ENCODE assay signal across 16 cellular contexts in the genomic region with DNA sequence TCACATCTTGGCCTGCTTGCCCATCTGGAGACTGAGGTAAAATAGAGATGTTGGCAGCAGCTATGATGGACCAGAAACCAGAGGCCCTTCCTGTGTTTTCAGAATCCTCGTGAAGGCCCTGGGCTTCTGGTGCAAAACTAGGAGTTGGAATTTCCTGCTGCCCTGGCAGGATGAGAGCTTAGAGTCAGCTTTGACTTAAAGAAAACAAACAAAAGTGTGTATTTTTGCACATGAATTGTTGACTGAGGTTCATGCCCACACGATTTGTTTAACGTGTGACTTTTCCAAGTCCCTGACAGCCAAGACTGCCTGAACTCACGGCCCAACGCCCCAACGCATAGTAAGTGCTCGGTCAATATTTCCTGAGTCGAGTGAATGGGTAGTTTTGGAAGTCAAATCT.
A peak's percentile ranks its signal among the peaks of the same experiment; 100 is the strongest.
DNase-seq lines count a peak whose midpoint lies in the region; ATAC-seq, FAIRE-seq and TF ChIP-seq lines count a peak whose summit lies in the region.
"Had no signal": no experiment of that assay in that cellular context is flagged by ENCODE, and none has a peak within 500 bp of the region (broad histone marks: within the 10 kb centered on the region; RNA-seq: fewer than 3 reads in every experiment).

No MANE protein-coding gene starts in this region.

- H3K4me3 ChIP-seq in HepG2 (replicated peaks in 1 of 3; ENCODE audit: insufficient read depth in 1 of 3, low read depth in 2 of 3, low read length in 3 of 3), result no peak overlapping the region
- no peak overlapping the region for H3K4me3 ChIP-seq in right lobe of liver
- no peak overlapping the region for H3K4me3 ChIP-seq in mesenchymal stem cell (ENCODE audit: insufficient read depth in 1 of 2, low read depth in 1 of 2, low read length in 2 of 2)
- H3K4me3 ChIP-seq: ascending aorta, Peyer's patch, prostate gland had no signal

- no peaks in the 10 kb centered on the region for H4K20me1 ChIP-seq in HepG2 (ENCODE audit: insufficient read depth, low read length)

- H2AFZ ChIP-seq in HepG2 (ENCODE audit: low read length) (no peak overlapping the region), mesenchymal stem cell (ENCODE audit: low read depth, low read length) (no peak overlapping the region)

- TF ChIP-seq RAD21 in HepG2 (CRISPR knock-in tag; IDR thresholded peaks at IDR 0.05), result no peak

- no peaks in the 10 kb centered on the region for H3K79me2 ChIP-seq in HepG2 (ENCODE audit: insufficient read depth, low read length)

- H3K27me3 ChIP-seq in HepG2 (ENCODE audit: control insufficient read depth in 1 of 2, insufficient read depth in 2 of 2, low read length in 2 of 2) (no peaks in the 10 kb centered on the region; a peak in 1 of 5 replicates), right lobe of liver (no peaks in the 10 kb centered on the region), mesenchymal stem cell (ENCODE audit: control insufficient read depth in 1 of 2, insufficient read depth in 1 of 2, low read length in 2 of 2) (no peaks in the 10 kb centered on the region)
- H3K27me3 ChIP-seq: ascending aorta, Peyer's patch had no signal

- H3K4me1 Mint-ChIP-seq in activated naive CD8-positive, alpha-beta T cell treated with anti-CD3 and anti-CD28 coated beads for 36 hours, result peaks cover 77% of the 10 kb centered on the region

- H3K36me3 Mint-ChIP-seq in activated naive CD8-positive, alpha-beta T cell treated with anti-CD3 and anti-CD28 coated beads for 36 hours, result peaks cover 15% of the 10 kb centered on the region

- no peaks in the 10 kb centered on the region for H3K27me3 Mint-ChIP-seq in activated naive CD8-positive, alpha-beta T cell treated with anti-CD3 and anti-CD28 coated beads for 36 hours

- H3K4me1 ChIP-seq in HepG2 (ENCODE audit: insufficient read depth, low read length) (no peaks in the 10 kb centered on the region), right lobe of liver (no peaks in the 10 kb centered on the region), mesenchymal stem cell (ENCODE audit: control insufficient read depth, insufficient read depth, low read depth, low read length) (peaks cover 2% of the 10 kb centered on the region)
- H3K4me1 ChIP-seq: ascending aorta, prostate gland had no signal

- WGBS in HepG2 (ENCODE audit: low lambda C conversion rate), result 5% methylated on average over 8 of the region's 8 CpGs
- 44% methylated on average over 6 of the region's 8 CpGs for WGBS in right lobe of liver (ENCODE audit: insufficient coverage, low coverage, low lambda C conversion rate, missing lambda C conversion rate)
- WGBS in mesenchymal stem cell, result 51% methylated on average over 8 of the region's 8 CpGs

- intact Hi-C loops in HepG2 (cut with micrococcal nuclease; ENCODE audit: unreplicated experiment), result no loop called here
- intact Hi-C loops in right lobe of liver (cut with DNase I), result no loop called here

- no peak overlapping the region for H3K14ac ChIP-seq in mesenchymal stem cell (ENCODE audit: low read length in 2 of 2)

- H3K9me3 Mint-ChIP-seq in activated naive CD8-positive, alpha-beta T cell treated with anti-CD3 and anti-CD28 coated beads for 36 hours, result peaks cover 6% of the 10 kb centered on the region

- no peak overlapping the region for H3K23ac ChIP-seq in mesenchymal stem cell (ENCODE audit: low read length in 2 of 2)

- H4K8ac ChIP-seq in mesenchymal stem cell (ENCODE audit: low read length), result no peak overlapping the region

- peak overlapping the region; percentile 85 for H3K27ac Mint-ChIP-seq in activated naive CD8-positive, alpha-beta T cell treated with anti-CD3 and anti-CD28 coated beads for 36 hours

- H2BK15ac ChIP-seq in mesenchymal stem cell (ENCODE audit: low read depth, poor library complexity, severe bottlenecking), result peak overlapping the region; percentile 21

- DNase-seq in HepG2 (ENCODE audit: low spot score), result no peak
- no peak for DNase-seq in right lobe of liver
- DNase-seq in activated naive CD8-positive, alpha-beta T cell treated with anti-CD3 and anti-CD28 coated beads for 36 hours, result no peak
- no peak for DNase-seq in mesenchymal stem cell
- DNase-seq in AG08396 (ENCODE audit: low spot score), result no peak
- DNase-seq in NCI-H128 (lab: John Stamatoyannopoulos, UW; ENCODE audit: unreplicated experiment), result no peak
- no peak for DNase-seq in GM10248 (ENCODE audit: extremely low spot score)
- DNase-seq in cerebellar cortex (ENCODE audit: low spot score), result no peak
- DNase-seq: activated CD4-positive, CD25-positive, alpha-beta regulatory T cell; activated T-cell treated with anti-CD3 and anti-CD28 coated beads, Interleukin-2, amount 50 U/mL, for 1 hour; erythroblast; NCI-H1048; Peyer's patch had no signal

- no peak overlapping the region for H3K27ac ChIP-seq in HepG2 (ENCODE audit: extremely low read length, insufficient read depth, low read length)
- H3K27ac ChIP-seq in right lobe of liver, result no peak overlapping the region
- no peak overlapping the region for H3K27ac ChIP-seq in mesenchymal stem cell (ENCODE audit: low read length, poor library complexity, severe bottlenecking)
- H3K27ac ChIP-seq: ascending aorta, prostate gland had no signal

- CTCF ChIA-PET in HepG2 (lab: Yijun Ruan, JAX; ENCODE audit: low intra/inter-chr PET ratio, low total read pairs), result no interaction called here
- CTCF ChIA-PET in GM10248 (lab: Yijun Ruan, JAX), result no interaction called here

- TF ChIP-seq POLR2A in HepG2 (IDR thresholded peaks at IDR 0.05; ENCODE audit: insufficient read depth in 1 of 2, low read depth in 2 of 2, low read length in 2 of 2) (no peak), right lobe of liver (IDR thresholded peaks at IDR 0.05) (no peak)

- no peak for TF ChIP-seq CTCF in HepG2 (CRISPR knock-in tag; IDR thresholded peaks at IDR 0.05)
- no peak for TF ChIP-seq CTCF in right lobe of liver (IDR thresholded peaks at IDR 0.05)
- TF ChIP-seq CTCF in GM10248 (IDR thresholded peaks at IDR 0.05; ENCODE audit: control extremely low read depth, extremely low read depth, low read depth, missing control alignments), result no peak

- no peaks in the 10 kb centered on the region for H3K79me1 ChIP-seq in mesenchymal stem cell (replicated peaks; ENCODE audit: low read length, poor library complexity, severe bottlenecking)

- H3K4ac ChIP-seq in mesenchymal stem cell (ENCODE audit: low read depth in 1 of 2, low read length in 2 of 2), result no peak overlapping the region

- FAIRE-seq in HepG2 (lab: Jason Lieb, UNC), result no peak
- FAIRE-seq: GM18507 had no signal

- H3K4me3 Mint-ChIP-seq in activated naive CD8-positive, alpha-beta T cell treated with anti-CD3 and anti-CD28 coated beads for 36 hours, result no peak overlapping the region

- H3K4me2 ChIP-seq in HepG2 (ENCODE audit: low read depth, low read length) (peak overlapping the region; percentile 34; the same call in 1 of the 2 replicates), mesenchymal stem cell (ENCODE audit: low read length, poor library complexity, severe bottlenecking) (no peak overlapping the region)

- H4K91ac ChIP-seq in mesenchymal stem cell (ENCODE audit: low read length), result no peak overlapping the region

- ATAC-seq in HepG2 (no peak), right lobe of liver (no peak)

- POLR2A ChIA-PET in HepG2 (lab: Yijun Ruan, JAX) (no interaction called here), GM10248 (lab: Yijun Ruan, JAX) (no interaction called here)

- in situ Hi-C loops in HepG2 (cut with HindIII; ENCODE audit: extremely low pct_ligation_motif_present, low pct_unique_long_range_greater_than_20kb), result no loop called here

- no peak for TF ChIP-seq EP300 in HepG2 (IDR thresholded peaks at IDR 0.05; ENCODE audit: low read depth in 2 of 2, low read length in 2 of 2)
- TF ChIP-seq EP300 in HepG2 (CRISPR knock-in tag; IDR thresholded peaks at IDR 0.05; ENCODE audit: borderline replicate concordance), result no peak

- no peak overlapping the region for H3K9ac ChIP-seq in HepG2 (ENCODE audit: insufficient read depth, low read depth, low read length)
- H3K9ac ChIP-seq in mesenchymal stem cell (ENCODE audit: low read length), result no peak overlapping the region

- no peak overlapping the region for H3K18ac ChIP-seq in mesenchymal stem cell (ENCODE audit: low read depth in 1 of 2, low read length in 2 of 2)

- H2AK5ac ChIP-seq in mesenchymal stem cell (ENCODE audit: low read length, severe bottlenecking), result no peak overlapping the region

- H3K36me3 ChIP-seq in HepG2 (replicated peaks in 1 of 2; ENCODE audit: control insufficient read depth in 1 of 2, insufficient read depth in 2 of 2, low read length in 2 of 2) (no peaks in the 10 kb centered on the region), right lobe of liver (no peaks in the 10 kb centered on the region), mesenchymal stem cell (ENCODE audit: control insufficient read depth in 1 of 2, insufficient read depth in 2 of 2, low read depth in 1 of 2, low read length in 2 of 2) (no peaks in the 10 kb centered on the region)
- H3K36me3 ChIP-seq: ascending aorta, Peyer's patch, prostate gland had no signal

- peak overlapping the region in 1 of 2 experiments; percentile 31 for H2BK12ac ChIP-seq in mesenchymal stem cell (ENCODE audit: low read length in 2 of 2)

- H3K9me3 ChIP-seq in HepG2 (ENCODE audit: low read length), result no peaks in the 10 kb centered on the region
- no peaks in the 10 kb centered on the region for H3K9me3 ChIP-seq in right lobe of liver
- no peaks in the 10 kb centered on the region for H3K9me3 ChIP-seq in mesenchymal stem cell (ENCODE audit: control insufficient read depth, low read length)
- H3K9me3 ChIP-seq: ascending aorta, Peyer's patch, prostate gland had no signal

- H2BK5ac ChIP-seq in mesenchymal stem cell (ENCODE audit: low read depth, low read length, poor library complexity, severe bottlenecking), result no peak overlapping the region

- BruUV-seq in HepG2 (replicated peaks; lab: Mats Ljungman, UMichigan), result no TSS peak

- no peak overlapping the region for H2BK120ac ChIP-seq in mesenchymal stem cell (ENCODE audit: low read depth, low read length)

TF ChIP-seq in HepG2, 621 proteins besides CTCF, POLR2A, EP300 and RAD21 (continues in another document):
- no peak for TF ChIP-seq KDM1A (CRISPR knock-in tag; IDR thresholded peaks at IDR 0.05)
- TF ChIP-seq, protein P1, sequence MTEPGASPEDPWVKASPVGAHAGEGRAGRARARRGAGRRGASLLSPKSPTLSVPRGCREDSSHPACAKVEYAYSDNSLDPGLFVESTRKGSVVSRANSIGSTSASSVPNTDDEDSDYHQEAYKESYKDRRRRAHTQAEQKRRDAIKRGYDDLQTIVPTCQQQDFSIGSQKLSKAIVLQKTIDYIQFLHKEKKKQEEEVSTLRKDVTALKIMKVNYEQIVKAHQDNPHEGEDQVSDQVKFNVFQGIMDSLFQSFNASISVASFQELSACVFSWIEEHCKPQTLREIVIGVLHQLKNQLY (CRISPR knock-in tag; IDR thresholded peaks at IDR 0.05), result no peak
- TF ChIP-seq, protein P2, sequence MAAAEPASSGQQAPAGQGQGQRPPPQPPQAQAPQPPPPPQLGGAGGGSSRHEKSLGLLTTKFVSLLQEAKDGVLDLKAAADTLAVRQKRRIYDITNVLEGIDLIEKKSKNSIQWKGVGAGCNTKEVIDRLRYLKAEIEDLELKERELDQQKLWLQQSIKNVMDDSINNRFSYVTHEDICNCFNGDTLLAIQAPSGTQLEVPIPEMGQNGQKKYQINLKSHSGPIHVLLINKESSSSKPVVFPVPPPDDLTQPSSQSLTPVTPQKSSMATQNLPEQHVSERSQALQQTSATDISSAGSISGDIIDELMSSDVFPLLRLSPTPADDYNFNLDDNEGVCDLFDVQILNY (CRISPR knock-in tag; conservative IDR thresholded peaks at IDR 0.05), result no peak
- no peak for TF ChIP-seq ZBTB7A (CRISPR knock-in tag; IDR thresholded peaks at IDR 0.05)
